In genomic region chr18:52422985-52423601, GRCh38 we compare ENCODE assay signal across 14 cellular contexts.
A peak's percentile ranks its signal among the peaks of the same experiment; 100 is the strongest.
DNase-seq lines count a peak whose midpoint lies in the region; TF ChIP-seq lines count a peak whose summit lies in the region.
"Had no signal": no experiment of that assay in that cellular context is flagged by ENCODE, and none has a peak within 500 bp of the region (broad histone marks: within the 10 kb centered on the region; RNA-seq: fewer than 3 reads in every experiment).

No MANE protein-coding gene starts in this region.

- H3K27me3 ChIP-seq in OCI-LY3 (ENCODE audit: low read depth, low read length) (no peaks in the 10 kb centered on the region), neural cell (ENCODE audit: insufficient read depth, low read depth, low read length) (no peaks in the 10 kb centered on the region)
- H3K27me3 ChIP-seq: gastrocnemius medialis, MG63, spleen had no signal

- TF ChIP-seq CTCF in OCI-LY3 (IDR thresholded peaks at IDR 0.05; ENCODE audit: low read depth, low read length) (peak; percentile 37), neural cell (IDR thresholded peaks at IDR 0.05; ENCODE audit: poor library complexity, severe bottlenecking) (peak; percentile 45), GM20000 (IDR thresholded peaks at IDR 0.05; ENCODE audit: extremely low read depth, missing control alignments) (no peak)

- H3K27me3 Mint-ChIP-seq in activated CD4-positive, alpha-beta T cell treated with anti-CD3 and anti-CD28 coated beads, Interleukin-2, amount 10 ng/mL, durations not matched to agents 7 days and 5 days: no peaks in the 10 kb centered on the region
- H3K27me3 Mint-ChIP-seq: activated naive CD8-positive, alpha-beta T cell had no signal

- H3K9me3 Mint-ChIP-seq in activated CD4-positive, alpha-beta T cell treated with anti-CD3 and anti-CD28 coated beads, Interleukin-2, amount 10 ng/mL, durations not matched to agents 7 days and 5 days: peaks cover 3% of the 10 kb centered on the region

- peak; percentile 71 for DNase-seq in NCI-H1092 treated with DMSO at 0.1 percent for 48 hours (lab: John Stamatoyannopoulos, UW)
- DNase-seq in NCI-H1092 (lab: John Stamatoyannopoulos, UW): no peak
- DNase-seq in NCI-H146 (lab: John Stamatoyannopoulos, UW): peak; percentile 49
- no peak for DNase-seq in activated CD8-positive, alpha-beta memory T cell treated with anti-CD3 and anti-CD28 coated beads for 24 hours
- DNase-seq in activated CD4-positive, alpha-beta T cell treated with anti-CD3 and anti-CD28 coated beads, Interleukin-2, amount 10 ng/mL, durations not matched to agents 7 days and 5 days: no peak
- no peak for DNase-seq in GM20000 (ENCODE audit: low spot score)
- DNase-seq: DND-41, gastrocnemius medialis, MG63, spleen had no signal

- H4K20me1 ChIP-seq in OCI-LY3 (ENCODE audit: insufficient read depth, low read length) (no peaks in the 10 kb centered on the region), neural cell (ENCODE audit: insufficient read depth) (no peaks in the 10 kb centered on the region)

- no peaks in the 10 kb centered on the region for H3F3A ChIP-seq in neural cell (ENCODE audit: insufficient read depth, low read length, poor library complexity, severe bottlenecking)

- H3K9me3 ChIP-seq in OCI-LY3 (ENCODE audit: insufficient read depth, low read length) (no peaks in the 10 kb centered on the region), neural cell (ENCODE audit: low read length) (no peaks in the 10 kb centered on the region)
- H3K9me3 ChIP-seq: gastrocnemius medialis, MG63 had no signal

- no peak for TF ChIP-seq EP300 in neural cell (conservative IDR thresholded peaks at IDR 0.05; ENCODE audit: poor library complexity, severe bottlenecking)

- no peaks in the 10 kb centered on the region for H3K36me3 Mint-ChIP-seq in activated CD4-positive, alpha-beta T cell treated with anti-CD3 and anti-CD28 coated beads, Interleukin-2, amount 10 ng/mL, durations not matched to agents 7 days and 5 days (ENCODE audit: low read depth)
- H3K36me3 Mint-ChIP-seq: activated naive CD8-positive, alpha-beta T cell had no signal

- peaks cover 6% of the 10 kb centered on the region for H3K4me1 ChIP-seq in OCI-LY3 (ENCODE audit: low read length)
- H3K4me1 ChIP-seq: gastrocnemius medialis, spleen had no signal

- H3K79me2 ChIP-seq in OCI-LY3 (ENCODE audit: low read length) (no peaks in the 10 kb centered on the region), neural cell (replicated peaks; ENCODE audit: insufficient read depth, low read length) (peaks cover 25% of the 10 kb centered on the region)

- no peaks in the 10 kb centered on the region for H3K4me1 Mint-ChIP-seq in activated CD4-positive, alpha-beta T cell treated with anti-CD3 and anti-CD28 coated beads, Interleukin-2, amount 10 ng/mL, durations not matched to agents 7 days and 5 days

- POLR2A ChIA-PET in activated CD4-positive, alpha-beta T cell treated with anti-CD3 and anti-CD28 coated beads, Interleukin-2, amount 10 ng/mL, durations not matched to agents 7 days and 5 days (lab: Charles Lee): no interaction called here

- H3K4me3 ChIP-seq in OCI-LY3 (ENCODE audit: low read length): no peak overlapping the region
- no peak overlapping the region for H3K4me3 ChIP-seq in neural cell (ENCODE audit: low read length)
- H3K4me3 ChIP-seq: cardiac muscle cell, gastrocnemius medialis, MG63, spleen had no signal

- no peak overlapping the region for H3K9ac ChIP-seq in OCI-LY3 (ENCODE audit: low read length)
- H3K9ac ChIP-seq in neural cell (ENCODE audit: low read length): no peak overlapping the region

- H3K4me3 Mint-ChIP-seq in activated CD4-positive, alpha-beta T cell treated with anti-CD3 and anti-CD28 coated beads, Interleukin-2, amount 10 ng/mL, durations not matched to agents 7 days and 5 days: no peak overlapping the region
- H3K4me3 Mint-ChIP-seq: activated naive CD8-positive, alpha-beta T cell had no signal

- H3K36me3 ChIP-seq in OCI-LY3 (replicated peaks; ENCODE audit: low read depth, low read length) (no peaks in the 10 kb centered on the region), neural cell (ENCODE audit: insufficient read depth, low read length) (no peaks in the 10 kb centered on the region)
- H3K36me3 ChIP-seq: cardiac muscle cell, gastrocnemius medialis, MG63, spleen had no signal

- no peak overlapping the region for H3K27ac Mint-ChIP-seq in activated CD4-positive, alpha-beta T cell treated with anti-CD3 and anti-CD28 coated beads, Interleukin-2, amount 10 ng/mL, durations not matched to agents 7 days and 5 days
- H3K27ac Mint-ChIP-seq: activated naive CD8-positive, alpha-beta T cell had no signal

- H3K27ac ChIP-seq in OCI-LY3 (ENCODE audit: low read length) (no peak overlapping the region), neural cell (ENCODE audit: low read length) (no peak overlapping the region)
- H3K27ac ChIP-seq: cardiac muscle cell, gastrocnemius medialis, spleen had no signal

- TF ChIP-seq RAD21 in neural cell (conservative IDR thresholded peaks at IDR 0.05): peak; percentile 51

- CTCF ChIA-PET in activated CD4-positive, alpha-beta T cell treated with anti-CD3 and anti-CD28 coated beads, Interleukin-2, amount 10 ng/mL, durations not matched to agents 7 days and 5 days (lab: Charles Lee): no interaction called here

- H3K9me2 ChIP-seq in neural cell (ENCODE audit: insufficient read depth, low read length): no peaks in the 10 kb centered on the region

- H2AFZ ChIP-seq in OCI-LY3 (ENCODE audit: low read depth, low read length) (no peak overlapping the region), neural cell (ENCODE audit: low read depth, low read length) (no peak overlapping the region)

- H3K4me2 ChIP-seq in OCI-LY3 (ENCODE audit: low read length) (peak overlapping the region; percentile 2; the same call in 1 of the 2 replicates), neural cell (ENCODE audit: low read length) (no peak overlapping the region)

TF ChIP-seq in neural cell, 6 proteins besides CTCF, POLR2A, EP300 and RAD21:
- no peak for TF ChIP-seq REST (IDR thresholded peaks at IDR 0.05; ENCODE audit: borderline replicate concordance)
- TF ChIP-seq SMC3 (conservative IDR thresholded peaks at IDR 0.05; ENCODE audit: poor library complexity): peak; percentile 22

Comparison
In these comparisons a context has a peak if more than half of its experiments do, and no peak if none do; other contexts are left out.
1. DNase-seq: peak in NCI-H1092 treated with DMSO at 0.1 percent for 48 hours (single experiment) and NCI-H146 (single experiment); none in NCI-H1092 (single experiment), activated CD8-positive, alpha-beta memory T cell treated with anti-CD3 and anti-CD28 coated beads for 24 hours (single experiment), activated CD4-positive, alpha-beta T cell treated with anti-CD3 and anti-CD28 coated beads, Interleukin-2, amount 10 ng/mL, durations not matched to agents 7 days and 5 days (single experiment) and GM20000 (single experiment).